In the genomic region with DNA sequence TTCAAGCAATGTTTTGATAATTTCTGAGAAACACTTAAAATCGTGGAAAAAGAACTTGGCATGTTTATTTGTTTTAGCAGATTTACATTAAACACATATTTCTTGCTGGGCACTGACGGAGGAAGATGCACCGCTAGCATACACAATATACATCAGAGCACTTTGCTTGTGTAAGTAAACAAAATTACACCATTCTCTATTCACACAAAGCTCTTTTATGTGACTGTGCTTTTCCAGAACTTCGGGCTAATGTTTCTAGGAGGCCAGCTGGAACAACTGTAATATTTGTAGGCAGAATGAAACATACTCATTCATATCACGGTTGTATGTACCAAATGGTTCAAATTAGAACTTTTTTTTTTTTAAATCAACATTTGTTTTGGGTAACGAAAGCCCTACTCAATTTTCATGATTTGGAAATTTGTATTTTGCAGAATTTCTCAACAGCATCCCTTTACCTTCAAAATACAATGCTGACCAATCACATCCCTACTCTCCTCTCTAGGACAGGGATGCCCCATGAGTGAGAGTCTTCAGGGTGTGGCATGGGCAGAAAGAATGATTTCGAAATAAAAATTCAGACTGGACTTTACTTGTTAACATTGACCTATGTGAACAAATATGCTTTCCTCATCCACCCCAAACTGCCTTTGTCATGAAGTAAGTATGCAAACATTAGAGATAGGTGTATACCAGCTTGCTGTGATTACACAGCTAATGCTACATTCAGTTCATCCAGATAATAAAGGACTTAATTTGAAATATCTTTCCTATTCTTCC, we compare ENCODE assay signal across 22 cellular contexts.
A peak's percentile ranks its signal among the peaks of the same experiment; 100 is the strongest.
DNase-seq lines count a peak whose midpoint lies in the region; ATAC-seq and TF ChIP-seq lines count a peak whose summit lies in the region.
"Had no signal": no experiment of that assay in that cellular context is flagged by ENCODE, and none has a peak within 500 bp of the region (broad histone marks: within the 10 kb centered on the region; RNA-seq: fewer than 3 reads in every experiment).

No MANE protein-coding gene starts in this region.

- TF ChIP-seq POLR2A in stomach (IDR thresholded peaks at IDR 0.05), result no peak

- no peaks in the 10 kb centered on the region for H3K36me3 ChIP-seq in osteoblast (ENCODE audit: insufficient read depth, low read length)
- no peaks in the 10 kb centered on the region for H3K36me3 ChIP-seq in stomach
- H3K36me3 ChIP-seq: heart right ventricle had no signal

- ATAC-seq in omental fat pad (ENCODE audit: low FRiP score), result peak; percentile 46
- ATAC-seq: activated CD4-positive, alpha-beta T cell treated with anti-CD3 and anti-CD28 coated beads for 36 hours; heart right ventricle; Right ventricle myocardium inferior; stimulated activated naive CD8-positive, alpha-beta T cell treated with anti-CD3 and anti-CD28 coated beads, Interleukin-15, amount 100 ng/mL, for 72 hours had no signal

- H4K20me1 ChIP-seq in osteoblast (ENCODE audit: insufficient read depth, low read length), result no peaks in the 10 kb centered on the region

- H3K79me2 ChIP-seq in osteoblast (ENCODE audit: insufficient read depth, low read length), result peaks cover 15% of the 10 kb centered on the region

- no peaks in the 10 kb centered on the region for H3K9me3 ChIP-seq in osteoblast (ENCODE audit: low read depth, low read length)
- H3K9me3 ChIP-seq in stomach, result no peaks in the 10 kb centered on the region
- H3K9me3 ChIP-seq: heart right ventricle had no signal

- 40 to 53% (median 48%) methylated on average over 7 of the region's 7 CpGs for WGBS in stomach, 5 donors

- intact Hi-C loops in stomach (cut with DNase I; ENCODE audit: low total_unique reads), result loop anchor here (10.0 kb wide), 1 partner anchor 59 kb away; no protein-coding TSS in a partner anchor

- DNase-seq in GM03348 (ENCODE audit: low spot score), result peak; percentile 52
- DNase-seq in NCI-H226, result peak; percentile 96
- DNase-seq in fibroblast of gingiva (ENCODE audit: low read depth), result peak; percentile 66
- DNase-seq in omental fat pad (ENCODE audit: low spot score), result no peak
- no peak for DNase-seq in osteoblast (ENCODE audit: insufficient read length, low spot score, missing footprints)
- DNase-seq in SHP77 (lab: John Stamatoyannopoulos, UW), result no peak
- no peak for DNase-seq in ACHN
- no peak for DNase-seq in stomach
- DNase-seq: activated CD4-positive, alpha-beta T cell treated with anti-CD3 and anti-CD28 coated beads for 36 hours; activated CD8-positive, alpha-beta memory T cell treated with anti-CD3 and anti-CD28 coated beads, Interleukin-2, amount 50 U/mL, for 48 hours; activated naive CD4-positive, alpha-beta T cell treated with anti-CD3 and anti-CD28 coated beads, Interleukin-2, amount 50 U/mL, for 16 hours; caudate nucleus; CD4-positive, alpha-beta memory T cell; GF-D8; heart right ventricle; Karpas-422; kidney glomerular epithelial cell; NCI-H2029; occipital lobe; stimulated activated naive CD8-positive, alpha-beta T cell treated with anti-CD3 and anti-CD28 coated beads, Interleukin-15, amount 100 ng/mL, for 72 hours had no signal

- in situ Hi-C loops in ACHN (cut with HindIII; ENCODE audit: low pct_ligation_motif_present, low pct_unique_long_range_greater_than_20kb, low sequenced_read_pairs), result no loop called here

- H3K4me1 ChIP-seq in osteoblast (ENCODE audit: insufficient read depth, low read length) (peaks cover 3% of the 10 kb centered on the region), stomach (peaks cover 0 to 23% (median 4%) of the 10 kb centered on the region in 4 donors)
- H3K4me1 ChIP-seq: heart right ventricle had no signal

- TF ChIP-seq CTCF in omental fat pad (IDR thresholded peaks at IDR 0.05), result no peak
- TF ChIP-seq CTCF in osteoblast (IDR thresholded peaks at IDR 0.05; ENCODE audit: extremely low read depth, low read depth, low read length), result no peak
- no peak for TF ChIP-seq CTCF in stomach (IDR thresholded peaks at IDR 0.05)

- no peak for TF ChIP-seq EP300 in stomach (IDR thresholded peaks at IDR 0.05)

- H3K4me3 ChIP-seq in osteoblast (ENCODE audit: insufficient read depth, low read length) (no peak overlapping the region), stomach (no peak overlapping the region)
- H3K4me3 ChIP-seq: heart right ventricle had no signal

- H3K27me3 ChIP-seq in osteoblast (ENCODE audit: insufficient read depth, low read length) (no peaks in the 10 kb centered on the region), stomach (no peaks in the 10 kb centered on the region)

- no peak overlapping the region for H2AFZ ChIP-seq in osteoblast (ENCODE audit: low read length)

- H3K27ac ChIP-seq in osteoblast (ENCODE audit: low read depth, low read length), result no peak overlapping the region
- no peak overlapping the region for H3K27ac ChIP-seq in stomach
- H3K27ac ChIP-seq: heart right ventricle, HL-60 had no signal

- H3K4me2 ChIP-seq in osteoblast (ENCODE audit: insufficient read depth, low read length), result no peak overlapping the region

Comparison
In these comparisons a context has a peak if more than half of its experiments do, and no peak if none do; other contexts are left out.
1. DNase-seq: peak in GM03348 (single experiment), NCI-H226 (single experiment) and fibroblast of gingiva (single experiment); none in omental fat pad (single experiment), osteoblast (single experiment), SHP77 (0 of 2), ACHN (single experiment) and stomach (single experiment).